ENCODE assay signal across 1 cellular context in genomic region chr12:2494490-2495192, GRCh38.
TF ChIP-seq lines count a peak whose summit lies in the region.

No MANE protein-coding gene starts in this region.

TF ChIP-seq in GM23338, 12 proteins besides CTCF, POLR2A, EP300 and RAD21 (continued from another document):
- TF ChIP-seq ZNF462 (CRISPR knock-in tag; IDR thresholded peaks at IDR 0.05) = no peak
- TF ChIP-seq POLR2AphosphoS5 (IDR thresholded peaks at IDR 0.05; ENCODE audit: low read depth) = no peak
- no peak for TF ChIP-seq NANOG (IDR thresholded peaks at IDR 0.05; ENCODE audit: borderline replicate concordance)
- TF ChIP-seq STAT1 (IDR thresholded peaks at IDR 0.05; ENCODE audit: unreplicated experiment) = no peak
- TF ChIP-seq EZH2phosphoT487 (IDR thresholded peaks at IDR 0.05; ENCODE audit: unreplicated experiment) = no peak
- no peak for TF ChIP-seq ZNF114 (CRISPR knock-in tag; IDR thresholded peaks at IDR 0.05)
